Comparison of ENCODE assay signal across 10 cellular contexts in the genomic region with DNA sequence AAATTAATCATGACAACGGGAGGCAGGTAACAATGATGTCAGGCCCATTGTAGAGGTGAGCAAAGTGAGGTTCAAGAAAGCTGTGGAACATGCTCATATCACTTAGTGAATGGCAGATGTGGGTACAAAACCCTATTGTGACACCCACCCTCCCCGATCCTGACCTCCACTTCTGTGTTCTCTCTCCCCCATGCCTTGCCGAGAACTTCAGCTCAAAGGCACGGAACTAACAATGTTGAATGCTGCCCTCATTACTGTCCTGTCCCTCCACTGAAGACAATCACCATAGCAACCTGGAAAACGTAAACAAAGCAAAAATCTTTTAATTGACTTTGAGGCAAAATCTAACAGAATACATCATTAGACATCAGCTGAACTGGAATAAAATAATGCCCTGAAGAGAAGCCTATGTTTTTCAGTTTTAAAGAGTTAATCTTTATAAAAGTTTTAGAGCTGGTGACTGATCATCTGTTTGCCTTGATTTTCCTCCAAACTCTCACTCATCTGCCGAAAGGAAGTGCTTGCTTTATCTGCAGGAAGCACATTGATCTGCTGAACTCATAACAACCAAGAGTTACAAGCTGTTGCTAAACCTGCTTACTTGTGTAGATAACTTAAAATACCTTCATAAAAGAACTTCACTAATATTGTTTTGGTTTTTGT.
DNase-seq lines count a peak whose midpoint lies in the region; ATAC-seq lines count a peak whose summit lies in the region.
"Had no signal": no experiment of that assay in that cellular context is flagged by ENCODE, and none has a peak within 500 bp of the region (broad histone marks: within the 10 kb centered on the region; RNA-seq: fewer than 3 reads in every experiment).

No MANE protein-coding gene starts in this region.

- peaks cover 7% of the 10 kb centered on the region for H3K4me1 ChIP-seq in CD4-positive, CD25-positive, alpha-beta regulatory T cell (ENCODE audit: control insufficient read depth, insufficient read depth, low read length, poor library complexity, severe bottlenecking)

- H3K36me3 ChIP-seq in CD4-positive, CD25-positive, alpha-beta regulatory T cell (ENCODE audit: control insufficient read depth, insufficient read depth, low read length): no peaks in the 10 kb centered on the region
- H3K36me3 ChIP-seq: neutrophil had no signal

- H3K27me3 ChIP-seq in CD4-positive, CD25-positive, alpha-beta regulatory T cell (ENCODE audit: control insufficient read depth, insufficient read depth, low read length): no peaks in the 10 kb centered on the region

- ATAC-seq in CD4-positive, CD25-positive, alpha-beta regulatory T cell (ENCODE audit: low read depth in 2 of 2): no peak
- no peak for ATAC-seq in HG03571 (IDR thresholded peaks at IDR 0.05; ENCODE audit: unreplicated experiment)

- no peaks in the 10 kb centered on the region for H3K36me3 Mint-ChIP-seq in CD4-positive, CD25-positive, alpha-beta regulatory T cell

- H3K9me3 Mint-ChIP-seq in CD4-positive, CD25-positive, alpha-beta regulatory T cell: peaks cover 0 to under 1% (median 0%) of the 10 kb centered on the region in 7 donors

- peaks cover 7 to 22% (median 11%) of the 10 kb centered on the region in 4 donors for H3K4me1 Mint-ChIP-seq in CD4-positive, CD25-positive, alpha-beta regulatory T cell

- peak in 1 of 3 donors; percentile 22 for DNase-seq in CD4-positive, CD25-positive, alpha-beta regulatory T cell
- DNase-seq in OCI-M1 (lab: John Stamatoyannopoulos, UW) (peak; percentile 89), dermis microvascular lymphatic vessel endothelial cell (ENCODE audit: low read depth in 2 of 2) (peak; percentile 98 to 99), myocyte (ENCODE audit: low read depth) (peak; percentile 18), DMS153 treated with DMSO at 0.1 percent for 48 hours (lab: John Stamatoyannopoulos, UW; ENCODE audit: unreplicated experiment) (no peak), NCI-H2107 (lab: John Stamatoyannopoulos, UW) (no peak), COR-L47 (lab: John Stamatoyannopoulos, UW) (no peak)
- DNase-seq: NCI-H774 had no signal

- no peak overlapping the region for H3K4me3 ChIP-seq in CD4-positive, CD25-positive, alpha-beta regulatory T cell (ENCODE audit: low read depth, low read length)

- no peaks in the 10 kb centered on the region for H3K9me3 ChIP-seq in CD4-positive, CD25-positive, alpha-beta regulatory T cell (ENCODE audit: control insufficient read depth in 2 of 2, low read length in 2 of 2)
- H3K9me3 ChIP-seq: neutrophil had no signal

- H3K27me3 Mint-ChIP-seq in CD4-positive, CD25-positive, alpha-beta regulatory T cell: peaks cover 4% of the 10 kb centered on the region

- H3K27ac ChIP-seq in CD4-positive, CD25-positive, alpha-beta regulatory T cell (ENCODE audit: insufficient read depth, low read length, poor library complexity, severe bottlenecking): no peak overlapping the region
- H3K27ac ChIP-seq: neutrophil had no signal

- H3K4me3 Mint-ChIP-seq in CD4-positive, CD25-positive, alpha-beta regulatory T cell: peak overlapping the region in 1 of 4 donors; percentile 33

- peak overlapping the region in 2 of 3 donors; percentile 64 to 72 for H3K27ac Mint-ChIP-seq in CD4-positive, CD25-positive, alpha-beta regulatory T cell

Comparison
In these comparisons a context has a peak if more than half of its experiments do, and no peak if none do; other contexts are left out.
1. DNase-seq: peak in OCI-M1 (single experiment), dermis microvascular lymphatic vessel endothelial cell (2 of 2) and myocyte (single experiment); none in DMS153 treated with DMSO at 0.1 percent for 48 hours (single experiment), NCI-H2107 (single experiment) and COR-L47 (single experiment).